10 cellular contexts compared by ENCODE assay signal in the genomic region with DNA sequence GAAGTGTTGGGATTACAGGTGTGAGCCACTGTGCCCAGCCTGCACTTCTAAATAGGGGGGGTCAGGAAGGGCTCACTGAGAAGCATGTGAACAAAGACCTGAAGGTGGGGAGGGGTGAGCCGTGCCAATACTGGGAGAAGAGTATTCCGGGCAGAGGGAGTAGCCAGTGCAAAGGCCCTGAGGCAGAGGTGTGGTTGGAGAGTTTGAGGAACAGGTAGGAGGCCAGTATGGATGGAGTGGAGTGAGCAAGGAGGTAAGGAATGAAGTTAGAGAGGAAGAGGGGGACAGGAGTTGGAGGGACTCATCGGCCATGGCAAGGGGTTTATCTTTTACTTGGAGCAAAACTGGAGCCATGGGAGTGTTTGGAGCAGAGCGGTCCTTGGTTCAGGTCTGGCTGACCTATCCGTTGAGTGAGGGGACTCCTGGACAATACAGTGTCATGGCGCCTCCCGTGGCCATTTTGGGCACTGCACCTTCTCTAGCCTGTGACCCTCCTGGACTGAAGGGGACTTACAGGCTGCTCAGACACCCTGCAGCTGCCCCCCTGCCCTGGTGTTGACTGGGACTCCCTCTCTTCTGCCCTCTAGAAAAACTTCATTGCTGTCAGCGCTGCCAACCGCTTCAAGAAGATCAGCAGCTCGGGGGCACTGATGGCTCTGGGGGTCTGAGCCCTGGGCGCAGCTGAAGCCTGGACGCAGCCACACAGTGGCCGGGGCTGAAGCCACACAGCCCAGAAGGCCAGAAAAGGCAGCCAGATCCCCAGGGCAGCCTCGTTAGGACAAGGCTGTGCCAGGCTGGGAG. TPM values are rescaled to one million over a fixed set of nuclear protein-coding genes. Genes with fewer than 3 reads are reported as not detected.
DNase-seq lines count a peak whose midpoint lies in the region; ATAC-seq and TF ChIP-seq lines count a peak whose summit lies in the region.
"Had no signal": no experiment of that assay in that cellular context is flagged by ENCODE, and none has a peak within 500 bp of the region (broad histone marks: within the 10 kb centered on the region; RNA-seq: fewer than 3 reads in every experiment).

No MANE protein-coding gene starts in this region.

- H3K27me3 ChIP-seq in BE2C = no peaks in the 10 kb centered on the region

- no peaks in the 10 kb centered on the region for H3K36me3 ChIP-seq in BE2C

- no peaks in the 10 kb centered on the region for H3K36me3 Mint-ChIP-seq in activated naive CD8-positive, alpha-beta T cell treated with anti-CD3 and anti-CD28 coated beads, Interleukin-2, amount 50 U/mL, for 24 hours (ENCODE audit: low read depth)

- H3K4me3 ChIP-seq in BE2C (ENCODE audit: low read depth, low read length) = no peak overlapping the region
- H3K4me3 ChIP-seq: skin epidermis had no signal

- ATAC-seq in SK-N-SH treated with all-trans-retinoic acid at 6 μM for 48 hours = peak; percentile 44
- ATAC-seq in activated naive CD8-positive, alpha-beta T cell treated with anti-CD3 and anti-CD28 coated beads, Interleukin-2, amount 50 U/mL, for 24 hours = no peak
- no peak for ATAC-seq in HG02610 (IDR thresholded peaks at IDR 0.05; ENCODE audit: unreplicated experiment)
- ATAC-seq in GM21360 (IDR thresholded peaks at IDR 0.05; ENCODE audit: unreplicated experiment) = no peak

- H3K9me3 ChIP-seq in BE2C = no peaks in the 10 kb centered on the region

- no peak overlapping the region for H3K27ac Mint-ChIP-seq in activated naive CD8-positive, alpha-beta T cell treated with anti-CD3 and anti-CD28 coated beads, Interleukin-2, amount 50 U/mL, for 24 hours
- H3K27ac Mint-ChIP-seq: IgD-negative memory B cell had no signal

- H3K4me3 Mint-ChIP-seq in activated naive CD8-positive, alpha-beta T cell treated with anti-CD3 and anti-CD28 coated beads, Interleukin-2, amount 50 U/mL, for 24 hours = no peak overlapping the region

- peaks cover 7% of the 10 kb centered on the region for H3K4me1 Mint-ChIP-seq in activated naive CD8-positive, alpha-beta T cell treated with anti-CD3 and anti-CD28 coated beads, Interleukin-2, amount 50 U/mL, for 24 hours

- DNase-seq in BE2C (peak; percentile 82), GM19240 (ENCODE audit: insufficient read length, low spot score) (peak; percentile 69), iPS-NIHi11 (ENCODE audit: low spot score) (peak; percentile 92)
- peak; percentile 77 for DNase-seq in activated naive CD8-positive, alpha-beta T cell treated with anti-CD3 and anti-CD28 coated beads, Interleukin-2, amount 50 U/mL, for 24 hours
- peak; percentile 64 for DNase-seq in stimulated activated CD4-positive, alpha-beta T cell treated with anti-CD3 and anti-CD28 coated beads, Interleukin-4, amount 100 ng/mL, for 1 hour

- peaks cover 19% of the 10 kb centered on the region for H3K4me1 ChIP-seq in BE2C

- H3K9me3 Mint-ChIP-seq in activated naive CD8-positive, alpha-beta T cell treated with anti-CD3 and anti-CD28 coated beads, Interleukin-2, amount 50 U/mL, for 24 hours = no peaks in the 10 kb centered on the region
- H3K9me3 Mint-ChIP-seq: IgD-negative memory B cell had no signal

- TF ChIP-seq CTCF in BE2C (IDR thresholded peaks at IDR 0.05; ENCODE audit: low read depth, low read length) = peak; percentile 89

- H3K27me3 Mint-ChIP-seq in activated naive CD8-positive, alpha-beta T cell treated with anti-CD3 and anti-CD28 coated beads, Interleukin-2, amount 50 U/mL, for 24 hours = no peaks in the 10 kb centered on the region

TF ChIP-seq in SK-N-SH treated with all-trans-retinoic acid at 6 μM for 48 hours, 23 proteins besides CTCF, POLR2A, EP300 and RAD21:
- TF ChIP-seq GLIS3 (CRISPR knock-in tag; IDR thresholded peaks at IDR 0.05) (no peak), PPARA (CRISPR knock-in tag; IDR thresholded peaks at IDR 0.05; ENCODE audit: borderline replicate concordance) (no peak)

RNA-seq across cellular contexts. Expression of gene FOXS1, which starts 12.1 kb away (rescaled TPM):
- not detected for polyA plus RNA-seq in BE2C (2012; ENCODE audit: insufficient read depth, insufficient read length, low read depth)
- polyA plus RNA-seq: IgD-negative memory B cell had no signal

RNA-seq across cellular contexts. Expression of gene MYLK2, which starts 14.2 kb away (rescaled TPM):
- polyA plus RNA-seq in BE2C (2012; ENCODE audit: insufficient read depth, insufficient read length, low read depth) = 0.57 TPM
- polyA plus RNA-seq: IgD-negative memory B cell had no signal

RNA-seq across cellular contexts. Expression of gene DUSP15, which starts 37.0 kb away (rescaled TPM):
- 0.69 TPM for polyA plus RNA-seq in BE2C (2012; ENCODE audit: insufficient read depth, insufficient read length, low read depth)
- polyA plus RNA-seq: IgD-negative memory B cell had no signal

RNA-seq across cellular contexts. Expression of gene TTLL9, which starts 37.1 kb away (rescaled TPM):
- polyA plus RNA-seq in BE2C (2012; ENCODE audit: insufficient read depth, insufficient read length, low read depth) = not detected
- polyA plus RNA-seq: IgD-negative memory B cell had no signal
